8 cellular contexts compared by ENCODE assay signal in the genomic region with DNA sequence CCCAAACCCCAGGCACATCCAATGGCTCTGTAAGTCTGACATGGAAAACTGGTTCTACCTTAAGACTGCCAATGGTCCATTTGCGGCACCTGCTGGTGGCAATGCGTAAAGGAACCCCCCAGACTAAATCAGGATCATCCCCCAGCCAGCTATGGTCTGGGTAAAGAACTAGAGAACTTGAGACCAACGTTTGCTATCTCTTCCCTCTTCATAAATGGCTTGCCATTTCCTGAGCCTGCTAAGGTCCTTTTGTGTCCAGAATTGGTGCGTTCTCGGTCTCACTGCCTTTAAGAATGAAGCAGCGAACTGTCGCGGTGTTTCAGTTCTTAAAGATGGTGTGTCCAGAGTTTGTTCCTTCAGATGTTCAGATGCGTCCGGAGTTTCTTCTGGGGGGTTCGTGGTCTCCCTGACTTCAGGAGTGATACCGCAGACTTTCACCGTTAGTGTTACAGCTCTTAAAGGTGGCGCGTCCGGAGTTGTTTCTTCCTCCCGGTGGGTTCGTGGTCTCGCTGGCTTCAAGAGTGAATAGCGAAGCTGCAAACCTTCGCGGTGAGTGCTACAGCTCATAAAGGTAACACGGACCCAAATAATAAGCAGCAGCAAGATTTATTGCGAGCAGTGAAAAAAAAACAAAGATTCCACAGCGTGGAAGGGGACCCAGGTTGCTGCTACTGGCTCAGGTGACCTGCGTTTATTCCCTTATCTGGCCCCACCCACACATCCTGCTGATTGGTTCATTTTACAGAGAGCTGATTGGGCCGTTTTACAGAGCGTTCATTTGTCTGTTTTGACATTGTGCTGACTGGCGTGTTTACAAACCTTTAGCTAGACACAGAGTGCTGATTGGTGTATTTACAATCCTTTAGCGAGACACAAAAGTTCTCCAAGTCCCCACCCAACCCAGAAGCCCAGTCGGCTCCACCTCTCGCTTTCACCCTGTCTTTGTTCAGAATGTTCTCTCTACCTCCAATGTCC.
DNase-seq lines count a peak whose midpoint lies in the region; ATAC-seq and TF ChIP-seq lines count a peak whose summit lies in the region.

No MANE protein-coding gene starts in this region.

- TF ChIP-seq CTCF in heart left ventricle (IDR thresholded peaks at IDR 0.05) (peak in 4 of 12 donors; percentile 21 to 42 (median 22)), foreskin keratinocyte (conservative IDR thresholded peaks at IDR 0.05) (no peak)

- peak; percentile 41 for DNase-seq in DMS 273 (lab: John Stamatoyannopoulos, UW; ENCODE audit: unreplicated experiment)
- no peak for DNase-seq in DMS 273 treated with DMSO at 0.1 percent for 48 hours (lab: John Stamatoyannopoulos, UW)
- peak; percentile 87 for DNase-seq in NAMALWA (ENCODE audit: low spot score)
- DNase-seq in activated CD8-positive, alpha-beta T cell treated with anti-CD3 and anti-CD28 coated beads, Interleukin-2, amount 10 ng/mL, durations not matched to agents 7 days and 5 days, result peak; percentile 83
- DNase-seq in heart left ventricle, result peak in 3 of 5 donors; percentile 21 to 42 (median 34)
- peak; percentile 39 to 61 for DNase-seq in stimulated activated CD4-positive, alpha-beta T cell treated with anti-CD3 and anti-CD28 coated beads, Interleukin-4, amount 100 ng/mL, for 48 hours (ENCODE audit: low read depth in 2 of 2)
- DNase-seq in foreskin keratinocyte, result no peak

- TF ChIP-seq POLR2A in heart left ventricle (IDR thresholded peaks at IDR 0.05), result no peak

- H3K36me3 Mint-ChIP-seq in activated CD8-positive, alpha-beta T cell treated with anti-CD3 and anti-CD28 coated beads, Interleukin-2, amount 10 ng/mL, durations not matched to agents 7 days and 5 days (ENCODE audit: low read depth), result no peaks in the 10 kb centered on the region

- intact Hi-C loops in heart left ventricle (cut with DNase I), result loop anchor here in 7 of 10 donors (5.0 to 10.0 kb wide), 6 partner anchors 66 to 138 kb away; partner anchors contain the start of gene ELMO1 (in 4 of the 7)

- peaks cover 6 to 81% (median 44%) of the 10 kb centered on the region in 12 donors for H3K4me1 ChIP-seq in heart left ventricle
- H3K4me1 ChIP-seq in foreskin keratinocyte, result no peaks in the 10 kb centered on the region

- H3K4me3 ChIP-seq in heart left ventricle, result peak overlapping the region in 4 of 12 donors; percentile 1 to 53 (median 13)

- peak overlapping the region; percentile 88 for H3K4me3 Mint-ChIP-seq in activated CD8-positive, alpha-beta T cell treated with anti-CD3 and anti-CD28 coated beads, Interleukin-2, amount 10 ng/mL, durations not matched to agents 7 days and 5 days

- H3K27ac ChIP-seq in heart left ventricle (peak overlapping the region in 11 of 12 donors; percentile 45 to 87 (median 77)), foreskin keratinocyte (no peak overlapping the region)

- H3K9me3 Mint-ChIP-seq in activated CD8-positive, alpha-beta T cell treated with anti-CD3 and anti-CD28 coated beads, Interleukin-2, amount 10 ng/mL, durations not matched to agents 7 days and 5 days (ENCODE audit: insufficient read depth), result no peaks in the 10 kb centered on the region

- CTCF ChIA-PET in activated CD8-positive, alpha-beta T cell treated with anti-CD3 and anti-CD28 coated beads, Interleukin-2, amount 10 ng/mL, durations not matched to agents 7 days and 5 days (lab: Charles Lee), result interaction anchor here (0.6 to 5.9 kb wide), 48 partner anchors 9 to 911 kb away, joined by 3 to 64 read pairs (median 4); partner anchors contain the start of gene ELMO1

- H3K36me3 ChIP-seq in heart left ventricle, result no peaks in the 10 kb centered on the region

- peak; percentile 59 for ATAC-seq in HG02571 (IDR thresholded peaks at IDR 0.05; ENCODE audit: unreplicated experiment)
- peak; percentile 87 for ATAC-seq in activated CD8-positive, alpha-beta T cell treated with anti-CD3 and anti-CD28 coated beads, Interleukin-2, amount 10 ng/mL, durations not matched to agents 7 days and 5 days
- peak in 2 of 4 donors; percentile 4 to 5 for ATAC-seq in heart left ventricle
- no peak for ATAC-seq in foreskin keratinocyte

- H3K27me3 Mint-ChIP-seq in activated CD8-positive, alpha-beta T cell treated with anti-CD3 and anti-CD28 coated beads, Interleukin-2, amount 10 ng/mL, durations not matched to agents 7 days and 5 days (ENCODE audit: low read depth), result no peaks in the 10 kb centered on the region

- peak overlapping the region; percentile 77 for H3K27ac Mint-ChIP-seq in activated CD8-positive, alpha-beta T cell treated with anti-CD3 and anti-CD28 coated beads, Interleukin-2, amount 10 ng/mL, durations not matched to agents 7 days and 5 days

- H3K27me3 ChIP-seq in heart left ventricle (no peaks in the 10 kb centered on the region), foreskin keratinocyte (no peaks in the 10 kb centered on the region)

- peaks cover 54% of the 10 kb centered on the region for H3K4me1 Mint-ChIP-seq in activated CD8-positive, alpha-beta T cell treated with anti-CD3 and anti-CD28 coated beads, Interleukin-2, amount 10 ng/mL, durations not matched to agents 7 days and 5 days (ENCODE audit: low read depth)

- POLR2A ChIA-PET in activated CD8-positive, alpha-beta T cell treated with anti-CD3 and anti-CD28 coated beads, Interleukin-2, amount 10 ng/mL, durations not matched to agents 7 days and 5 days (lab: Charles Lee), result interaction anchor here (0.6 to 3.8 kb wide), 8 partner anchors 11 to 116 kb away, joined by 3 to 22 read pairs (median 3); partner anchors contain the start of gene ELMO1

- no peaks in the 10 kb centered on the region for H3K9me3 ChIP-seq in heart left ventricle

- WGBS in heart left ventricle, 4 donors, result 73 to 87% (median 82%) methylated on average over 32 of the region's 32 CpGs

Comparison
In these comparisons a context has a peak if more than half of its experiments do, and no peak if none do; other contexts are left out.
1. DNase-seq: peak in DMS 273 (single experiment), NAMALWA (single experiment), activated CD8-positive, alpha-beta T cell treated with anti-CD3 and anti-CD28 coated beads, Interleukin-2, amount 10 ng/mL, durations not matched to agents 7 days and 5 days (single experiment), heart left ventricle (3 of 5) and stimulated activated CD4-positive, alpha-beta T cell treated with anti-CD3 and anti-CD28 coated beads, Interleukin-4, amount 100 ng/mL, for 48 hours (2 of 2); none in DMS 273 treated with DMSO at 0.1 percent for 48 hours (single experiment) and foreskin keratinocyte (0 of 2).